26 cellular contexts compared by ENCODE assay signal in genomic region chr17:70862295-70862694, GRCh38.
DNase-seq lines count a peak whose midpoint lies in the region; ATAC-seq, FAIRE-seq and TF ChIP-seq lines count a peak whose summit lies in the region.
"Had no signal": no experiment of that assay in that cellular context is flagged by ENCODE, and none has a peak within 500 bp of the region (broad histone marks: within the 10 kb centered on the region; RNA-seq: fewer than 3 reads in every experiment).

No MANE protein-coding gene starts in this region.

- BruUV-seq in HepG2 (replicated peaks; lab: Mats Ljungman, UMichigan) (no TSS peak), K562 (replicated peaks; lab: Mats Ljungman, UMichigan) (no TSS peak)

- H2AFZ ChIP-seq in HepG2 (ENCODE audit: low read length) (no peak overlapping the region), K562 (ENCODE audit: low read depth, low read length) (no peak overlapping the region)

- H3K4me1 ChIP-seq in HepG2 (ENCODE audit: insufficient read depth, low read length) (no peaks in the 10 kb centered on the region), right lobe of liver (peaks cover 0 to 6% (median 0%) of the 10 kb centered on the region in 4 donors), K562 (replicated peaks in 1 of 2; ENCODE audit: control insufficient read depth in 2 of 2, insufficient read depth in 2 of 2, low read length in 2 of 2) (no peaks in the 10 kb centered on the region)
- H3K4me1 ChIP-seq: BE2C, BLaER1 had no signal

- TF ChIP-seq CTCF in HepG2 (CRISPR knock-in tag; IDR thresholded peaks at IDR 0.05) (no peak), right lobe of liver (IDR thresholded peaks at IDR 0.05) (no peak), K562 (IDR thresholded peaks at IDR 0.05 in 2 of 3, conservative IDR thresholded peaks at IDR 0.05 in 1 of 3; ENCODE audit: insufficient read depth in 2 of 3, low read depth in 1 of 3, low read length in 3 of 3) (no peak), endothelial cell (IDR thresholded peaks at IDR 0.05; ENCODE audit: unreplicated experiment) (no peak)

- H3K9me1 ChIP-seq in K562 (ENCODE audit: control insufficient read depth, insufficient read depth, low read length): no peaks in the 10 kb centered on the region

- peaks cover 4% of the 10 kb centered on the region for H3K27me3 Mint-ChIP-seq in endothelial cell (ENCODE audit: unreplicated experiment)
- H3K27me3 Mint-ChIP-seq: CD4-positive, alpha-beta memory T cell; CD4-positive, CD25-positive, alpha-beta regulatory T cell; CD8-positive, alpha-beta memory T cell had no signal

- in situ Hi-C loops in HepG2 (cut with HindIII; ENCODE audit: extremely low pct_ligation_motif_present, low pct_unique_long_range_greater_than_20kb) (no loop called here), K562 (cut with MboI) (no loop called here)

- peak overlapping the region; percentile 45 for H3K4me3 Mint-ChIP-seq in endothelial cell (ENCODE audit: unreplicated experiment)
- H3K4me3 Mint-ChIP-seq: CD14-positive monocyte; CD4-positive, alpha-beta memory T cell; CD4-positive, CD25-positive, alpha-beta regulatory T cell; CD8-positive, alpha-beta memory T cell had no signal

- no peak overlapping the region for H3K27ac ChIP-seq in HepG2 (ENCODE audit: extremely low read length, insufficient read depth, low read length)
- H3K27ac ChIP-seq in right lobe of liver: no peak overlapping the region
- H3K27ac ChIP-seq in K562 (ENCODE audit: extremely low read depth, low read depth, low read length): no peak overlapping the region
- H3K27ac ChIP-seq: 22Rv1, BLaER1 had no signal

- H3K79me2 ChIP-seq in HepG2 (ENCODE audit: insufficient read depth, low read length): no peaks in the 10 kb centered on the region
- no peaks in the 10 kb centered on the region for H3K79me2 ChIP-seq in K562 (ENCODE audit: control insufficient read depth, insufficient read depth, low read length)

- no peak overlapping the region for H3K4me3 ChIP-seq in HepG2 (replicated peaks in 1 of 3; ENCODE audit: insufficient read depth in 1 of 3, low read depth in 2 of 3, low read length in 3 of 3)
- no peak overlapping the region for H3K4me3 ChIP-seq in right lobe of liver
- no peak overlapping the region for H3K4me3 ChIP-seq in K562
- H3K4me3 ChIP-seq: BLaER1, GM12878 had no signal

- TF ChIP-seq POLR2A in HepG2 (IDR thresholded peaks at IDR 0.05; ENCODE audit: insufficient read depth in 1 of 2, low read depth in 2 of 2, low read length in 2 of 2) (no peak), right lobe of liver (IDR thresholded peaks at IDR 0.05) (no peak), K562 (conservative IDR thresholded peaks at IDR 0.05) (no peak)

- TF ChIP-seq RAD21 in HepG2 (CRISPR knock-in tag; IDR thresholded peaks at IDR 0.05) (no peak), K562 (CRISPR knock-in tag; conservative IDR thresholded peaks at IDR 0.05 in 1 of 2, IDR thresholded peaks at IDR 0.05 in 1 of 2) (no peak)

- H3K36me3 ChIP-seq in HepG2 (replicated peaks in 1 of 2; ENCODE audit: control insufficient read depth in 1 of 2, insufficient read depth in 2 of 2, low read length in 2 of 2) (no peaks in the 10 kb centered on the region), right lobe of liver (no peaks in the 10 kb centered on the region), K562 (ENCODE audit: control insufficient read depth, insufficient read depth, low read length) (no peaks in the 10 kb centered on the region)
- H3K36me3 ChIP-seq: BE2C, BLaER1 had no signal

- DNase-seq in HepG2 (ENCODE audit: low spot score): no peak
- no peak for DNase-seq in right lobe of liver
- DNase-seq in K562 (ENCODE audit: extremely low read depth in 1 of 4, low spot score in 3 of 4): no peak
- DNase-seq in endothelial cell (ENCODE audit: low spot score): no peak
- no peak for DNase-seq in activated CD4-positive, alpha-beta T cell treated with anti-CD3 and anti-CD28 coated beads, Interleukin-2, amount 50 U/mL, for 4 hours
- DNase-seq: ACHN; BE2C; C1 segment of cervical spinal cord; CD4-positive, alpha-beta memory T cell; CD4-positive, CD25-positive, alpha-beta regulatory T cell; CD8-positive, alpha-beta memory T cell; COR-L47; DMS 273 treated with DMSO at 0.1 percent for 48 hours; DMS153; DMS53; DMS79; DND-41; EL; GDM1 had no signal

- CTCF ChIA-PET in HepG2 (lab: Yijun Ruan, JAX; ENCODE audit: low intra/inter-chr PET ratio, low total read pairs) (no interaction called here), K562 (lab: Yijun Ruan, JAX; ENCODE audit: low intra/inter-chr PET ratio) (no interaction called here)

- FAIRE-seq in HepG2 (lab: Jason Lieb, UNC): no peak
- no peak for FAIRE-seq in K562 (lab: Jason Lieb, UNC)
- FAIRE-seq: GM12878, GM12892, GM18507 had no signal

- H4K20me1 ChIP-seq in HepG2 (ENCODE audit: insufficient read depth, low read length) (no peaks in the 10 kb centered on the region), K562 (replicated peaks; ENCODE audit: control insufficient read depth, insufficient read depth, low read length) (no peaks in the 10 kb centered on the region)
- H4K20me1 ChIP-seq: BLaER1 had no signal

- no peak for TF ChIP-seq EP300 in HepG2 (IDR thresholded peaks at IDR 0.05; ENCODE audit: low read depth in 2 of 2, low read length in 2 of 2)
- TF ChIP-seq EP300 in HepG2 (CRISPR knock-in tag; IDR thresholded peaks at IDR 0.05; ENCODE audit: borderline replicate concordance): no peak
- TF ChIP-seq EP300 in K562 (IDR thresholded peaks at IDR 0.05; ENCODE audit: low read length): no peak

- 21% methylated on average over 1 of the region's 1 CpG for WGBS in HepG2 (ENCODE audit: low lambda C conversion rate)
- 88% methylated on average over 1 of the region's 1 CpG for WGBS in right lobe of liver (ENCODE audit: insufficient coverage, low coverage, low lambda C conversion rate, missing lambda C conversion rate)
- 0% methylated on average over 1 of the region's 1 CpG for WGBS in K562 (ENCODE audit: insufficient coverage, low coverage, missing lambda C conversion rate)

- peaks cover 21% of the 10 kb centered on the region for H3K36me3 Mint-ChIP-seq in endothelial cell (ENCODE audit: low read depth, unreplicated experiment)
- H3K36me3 Mint-ChIP-seq: CD14-positive monocyte; CD4-positive, alpha-beta memory T cell; CD4-positive, CD25-positive, alpha-beta regulatory T cell; CD8-positive, alpha-beta memory T cell had no signal

- POLR2A ChIA-PET in HepG2 (lab: Yijun Ruan, JAX): no interaction called here
- POLR2A ChIA-PET in K562 (lab: Yijun Ruan, JAX): no interaction called here

- no peak overlapping the region for H3K27ac Mint-ChIP-seq in endothelial cell (ENCODE audit: unreplicated experiment)
- H3K27ac Mint-ChIP-seq: CD4-positive, alpha-beta memory T cell; CD4-positive, CD25-positive, alpha-beta regulatory T cell; CD8-positive, alpha-beta memory T cell had no signal

- intact Hi-C loops in HepG2 (cut with micrococcal nuclease; ENCODE audit: unreplicated experiment) (no loop called here), right lobe of liver (cut with DNase I) (no loop called here), K562 (cut with micrococcal nuclease) (no loop called here)

- H3K4me2 ChIP-seq in HepG2 (ENCODE audit: low read depth, low read length) (no peak overlapping the region), K562 (ENCODE audit: insufficient read depth, low read length) (no peak overlapping the region)
- H3K4me2 ChIP-seq: BLaER1 had no signal

- H3K4me1 Mint-ChIP-seq in endothelial cell (ENCODE audit: unreplicated experiment): no peaks in the 10 kb centered on the region
- H3K4me1 Mint-ChIP-seq: CD14-positive monocyte; CD4-positive, alpha-beta memory T cell; CD4-positive, CD25-positive, alpha-beta regulatory T cell; CD8-positive, alpha-beta memory T cell had no signal

- H3K9me3 Mint-ChIP-seq in endothelial cell (ENCODE audit: unreplicated experiment): peaks cover 32% of the 10 kb centered on the region

- ATAC-seq in HepG2 (no peak), right lobe of liver (no peak), K562 (no peak), GM19463 (IDR thresholded peaks at IDR 0.05; ENCODE audit: unreplicated experiment) (no peak)
- ATAC-seq: GM12878 had no signal

- H3K27me3 ChIP-seq in HepG2 (ENCODE audit: control insufficient read depth in 1 of 2, insufficient read depth in 2 of 2, low read length in 2 of 2) (no peaks in the 10 kb centered on the region), right lobe of liver (no peaks in the 10 kb centered on the region), K562 (ENCODE audit: control insufficient read depth in 2 of 2, insufficient read depth in 2 of 2, low read length in 2 of 2) (no peaks in the 10 kb centered on the region)
- H3K27me3 ChIP-seq: BE2C, BLaER1 had no signal

- H3K9ac ChIP-seq in HepG2 (ENCODE audit: insufficient read depth, low read depth, low read length): no peak overlapping the region
- H3K9ac ChIP-seq in K562 (ENCODE audit: insufficient read depth in 1 of 2, low read depth in 2 of 2, low read length in 2 of 2): no peak overlapping the region
- H3K9ac ChIP-seq: BLaER1 had no signal

- H3K9me3 ChIP-seq in HepG2 (ENCODE audit: low read length) (peaks cover 80% of the 10 kb centered on the region), right lobe of liver (no peaks in the 10 kb centered on the region), K562 (replicated peaks; ENCODE audit: control insufficient read depth, insufficient read depth, low read depth, low read length) (no peaks in the 10 kb centered on the region; the same call in 1 of the 2 replicates)
- H3K9me3 ChIP-seq: BE2C had no signal

TF ChIP-seq in K562, 482 proteins besides CTCF, POLR2A, EP300 and RAD21 (continues in another document):
- TF ChIP-seq ETV6 (IDR thresholded peaks at IDR 0.05; ENCODE audit: borderline replicate concordance in 1 of 2, low read depth in 2 of 2, low read length in 1 of 2) (no peak), ETV6 (CRISPR knock-in tag; IDR thresholded peaks at IDR 0.05; ENCODE audit: borderline replicate concordance) (no peak), ZKSCAN1 (IDR thresholded peaks at IDR 0.05; ENCODE audit: low read depth, low read length) (no peak), C11orf30 (IDR thresholded peaks at IDR 0.05; ENCODE audit: low read depth) (peak; percentile 21; the same call in 1 of the 2 replicates), HDAC8 (tag; IDR thresholded peaks at IDR 0.05) (no peak), MEIS2 (IDR thresholded peaks at IDR 0.05; ENCODE audit: partially characterized antibody) (no peak)

Comparison
In these comparisons a context has a peak if more than half of its experiments do, and no peak if none do; other contexts are left out.
1. Of the 241 proteins assayed by ChIP-seq in both HepG2 and K562: peak only in HepG2: none; only in K562: MAFG; in both: MAFF and MAFK; in neither: 238.